1 cellular context compared by ENCODE assay signal in genomic region chr16:67658849-67659674, GRCh38.
TF ChIP-seq lines count a peak whose summit lies in the region.

No MANE protein-coding gene starts in this region.

TF ChIP-seq in GM23338, 12 proteins besides CTCF, POLR2A, EP300 and RAD21 (continued from another document):
- TF ChIP-seq ZNF462 (CRISPR knock-in tag; IDR thresholded peaks at IDR 0.05) (no peak), ZNF331 (CRISPR knock-in tag; IDR thresholded peaks at IDR 0.05; ENCODE audit: low read depth) (no peak), ZNF114 (CRISPR knock-in tag; IDR thresholded peaks at IDR 0.05) (no peak), REST (IDR thresholded peaks at IDR 0.05; ENCODE audit: unreplicated experiment) (no peak), EZH2 (IDR thresholded peaks at IDR 0.05; ENCODE audit: low read depth, unreplicated experiment) (no peak), NANOG (IDR thresholded peaks at IDR 0.05; ENCODE audit: borderline replicate concordance) (no peak), POLR2AphosphoS5 (IDR thresholded peaks at IDR 0.05; ENCODE audit: low read depth) (no peak)
TF ChIP-seq in GM23338: peak in this region for 0.
